15 cellular contexts compared by ENCODE assay signal in the genomic region with DNA sequence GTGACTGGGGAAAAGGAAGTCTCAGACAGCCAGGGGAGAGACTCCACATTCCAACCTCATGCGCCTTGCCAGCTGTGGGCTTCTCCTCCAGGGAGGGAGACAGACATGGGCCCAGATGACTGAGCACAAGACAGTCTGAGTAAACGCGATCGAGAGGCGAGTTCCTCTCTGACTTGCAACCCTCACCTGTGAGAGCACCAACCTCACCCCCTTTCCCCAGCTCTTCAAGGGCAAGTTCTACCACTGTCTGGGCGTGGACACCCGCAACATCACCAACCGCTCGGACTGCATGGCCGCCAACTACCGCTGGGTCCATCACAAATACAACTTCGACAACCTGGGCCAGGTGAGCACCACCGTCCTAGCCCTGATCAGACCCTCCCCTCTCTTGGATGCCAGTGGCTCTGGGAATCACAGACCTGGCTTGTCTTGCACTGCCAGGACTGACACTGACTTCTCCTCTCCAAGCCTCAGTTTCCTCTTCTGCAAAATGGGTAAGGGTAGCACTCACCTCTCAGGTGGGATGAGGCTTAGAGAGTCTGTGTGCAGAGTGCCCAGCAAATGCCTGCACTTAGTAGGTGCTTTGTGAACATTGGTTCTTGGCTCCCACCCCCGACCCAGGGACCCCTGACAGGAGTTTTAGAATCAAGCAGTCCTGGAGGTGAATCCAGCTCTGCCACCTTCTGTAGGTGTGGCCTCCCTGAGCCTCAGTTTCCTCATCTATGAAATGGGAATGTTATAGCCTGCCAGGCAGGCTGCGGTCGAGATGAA.
A peak's percentile ranks its signal among the peaks of the same experiment; 100 is the strongest.
DNase-seq lines count a peak whose midpoint lies in the region; ATAC-seq and TF ChIP-seq lines count a peak whose summit lies in the region.
"Had no signal": no experiment of that assay in that cellular context is flagged by ENCODE, and none has a peak within 500 bp of the region (broad histone marks: within the 10 kb centered on the region; RNA-seq: fewer than 3 reads in every experiment).

No MANE protein-coding gene starts in this region.

- no peak overlapping the region for H2AFZ ChIP-seq in neural progenitor cell (replicated peaks)

- no peak overlapping the region for H3K27ac ChIP-seq in CD8-positive, alpha-beta T cell (ENCODE audit: low read depth, low read length)
- no peak overlapping the region for H3K27ac ChIP-seq in endodermal cell (ENCODE audit: low read depth, low read length)
- no peak overlapping the region for H3K27ac ChIP-seq in neural progenitor cell

- no peak overlapping the region for H3K27ac Mint-ChIP-seq in CD8-positive, alpha-beta T cell
- H3K27ac Mint-ChIP-seq in endodermal cell (peak overlapping the region; percentile 5), neural progenitor cell (peak overlapping the region; percentile 81)

- H4K20me1 ChIP-seq in neural progenitor cell (ENCODE audit: low read depth): peaks cover 18% of the 10 kb centered on the region

- peaks cover 29% of the 10 kb centered on the region for H3K4me1 ChIP-seq in CD8-positive, alpha-beta T cell (ENCODE audit: insufficient read depth, low read length)
- peaks cover 9% of the 10 kb centered on the region for H3K4me1 ChIP-seq in NT2/D1 (ENCODE audit: insufficient read depth, insufficient read length)
- no peaks in the 10 kb centered on the region for H3K4me1 ChIP-seq in endodermal cell (ENCODE audit: control insufficient read depth, insufficient read depth, low read length)
- peaks cover 14% of the 10 kb centered on the region for H3K4me1 ChIP-seq in neural progenitor cell
- H3K4me1 ChIP-seq: BE2C had no signal

- peaks cover 4% of the 10 kb centered on the region for H3K36me3 Mint-ChIP-seq in CD8-positive, alpha-beta T cell
- peaks cover 6% of the 10 kb centered on the region for H3K36me3 Mint-ChIP-seq in endodermal cell (ENCODE audit: low read depth)
- H3K36me3 Mint-ChIP-seq in neural progenitor cell: no peaks in the 10 kb centered on the region

- WGBS in endodermal cell (ENCODE audit: insufficient coverage in 1 of 2, insufficient read length in 1 of 2), 2 experiments: 89 to 91% methylated on average over 7 to 16 of the region's 16 CpGs

- H3K4me3 ChIP-seq in CD8-positive, alpha-beta T cell (ENCODE audit: low read depth, low read length): no peak overlapping the region
- H3K4me3 ChIP-seq in NT2/D1 (ENCODE audit: insufficient read length, low read depth) (no peak overlapping the region), endodermal cell (ENCODE audit: low read length) (no peak overlapping the region), neural progenitor cell (no peak overlapping the region)
- H3K4me3 ChIP-seq: GM12878, MG63 had no signal

- H3K9me3 ChIP-seq in CD8-positive, alpha-beta T cell (ENCODE audit: low read length): no peaks in the 10 kb centered on the region
- H3K9me3 ChIP-seq in NT2/D1 (ENCODE audit: insufficient read depth, low read length) (0 out of 2 replicates have a peak, but pooled peaks cover under 1% of the 10 kb centered on the region), endodermal cell (ENCODE audit: control insufficient read depth, low read length) (no peaks in the 10 kb centered on the region), neural progenitor cell (ENCODE audit: low read depth) (no peaks in the 10 kb centered on the region)
- H3K9me3 ChIP-seq: BE2C, MG63 had no signal

- H3K27me3 ChIP-seq in CD8-positive, alpha-beta T cell (ENCODE audit: insufficient read depth, low read length): no peaks in the 10 kb centered on the region
- H3K27me3 ChIP-seq in NT2/D1 (ENCODE audit: insufficient read depth, insufficient read length) (peaks cover 32% of the 10 kb centered on the region), endodermal cell (ENCODE audit: control insufficient read depth, insufficient read depth, low read length, poor library complexity, severe bottlenecking) (peaks cover 47% of the 10 kb centered on the region), neural progenitor cell (peaks cover 49% of the 10 kb centered on the region)
- H3K27me3 ChIP-seq: MG63 had no signal

- H3K9ac ChIP-seq in NT2/D1 (ENCODE audit: insufficient read length, low read depth): peak overlapping the region; percentile 64
- H3K9ac ChIP-seq in endodermal cell (ENCODE audit: extremely low read depth, low read length, poor library complexity, severe bottlenecking): no peak overlapping the region
- no peak overlapping the region for H3K9ac ChIP-seq in neural progenitor cell

- H3K4me1 Mint-ChIP-seq in CD8-positive, alpha-beta T cell (ENCODE audit: low read depth): peaks cover 32% of the 10 kb centered on the region
- H3K4me1 Mint-ChIP-seq in endodermal cell (peaks cover 5% of the 10 kb centered on the region), neural progenitor cell (peaks cover 18% of the 10 kb centered on the region)

- peaks cover 10% of the 10 kb centered on the region for H3F3A ChIP-seq in neural progenitor cell (ENCODE audit: low read depth)

- POLR2A ChIA-PET in CD8-positive, alpha-beta T cell (lab: Charles Lee): no interaction called here

- H3K9me3 Mint-ChIP-seq in CD8-positive, alpha-beta T cell: no peaks in the 10 kb centered on the region
- peaks cover 4% of the 10 kb centered on the region for H3K9me3 Mint-ChIP-seq in endodermal cell
- H3K9me3 Mint-ChIP-seq in neural progenitor cell: peaks cover 4% of the 10 kb centered on the region

- peaks cover 13% of the 10 kb centered on the region for H3K27me3 Mint-ChIP-seq in CD8-positive, alpha-beta T cell (ENCODE audit: low read depth)
- H3K27me3 Mint-ChIP-seq in endodermal cell (ENCODE audit: insufficient read depth) (peaks cover 41% of the 10 kb centered on the region), neural progenitor cell (ENCODE audit: insufficient read depth, low read depth) (peaks cover 34% of the 10 kb centered on the region)

- H3K4me3 Mint-ChIP-seq in CD8-positive, alpha-beta T cell: peak overlapping the region; percentile 37
- H3K4me3 Mint-ChIP-seq in endodermal cell (no peak overlapping the region), neural progenitor cell (peak overlapping the region; percentile 68)

- ATAC-seq in CD8-positive, alpha-beta T cell: no peak
- ATAC-seq: GM12878 had no signal

- H3K79me2 ChIP-seq in neural progenitor cell (ENCODE audit: low read depth): no peaks in the 10 kb centered on the region

- intact Hi-C loops in CD8-positive, alpha-beta T cell (cut with DNase I, micrococcal nuclease): no loop called here

- TF ChIP-seq CTCF in CD8-positive, alpha-beta T cell (IDR thresholded peaks at IDR 0.05): no peak
- no peak for TF ChIP-seq CTCF in endodermal cell (conservative IDR thresholded peaks at IDR 0.05)
- no peak for TF ChIP-seq CTCF in neural progenitor cell (IDR thresholded peaks at IDR 0.05)

- no peak for DNase-seq in CD8-positive, alpha-beta T cell
- DNase-seq in NT2/D1 (ENCODE audit: low read depth, low spot score) (no peak), endodermal cell (no peak), neural progenitor cell (ENCODE audit: low spot score) (no peak), KG1 (lab: John Stamatoyannopoulos, UW) (no peak), DMS53 treated with DMSO at 0.1 percent for 48 hours (lab: John Stamatoyannopoulos, UW; ENCODE audit: unreplicated experiment) (no peak), NCI-H526 treated with DMSO at 0.1 percent for 48 hours (lab: John Stamatoyannopoulos, UW) (no peak)
- DNase-seq: BE2C, GDM1, NCI-H1092, NCI-H2227 treated with DMSO at 0.1 percent for 48 hours, NCI-H524 treated with DMSO at 0.1 percent for 48 hours, SIG-M5 had no signal

- no peaks in the 10 kb centered on the region for H3K36me3 ChIP-seq in CD8-positive, alpha-beta T cell (ENCODE audit: insufficient read depth, low read length)
- H3K36me3 ChIP-seq in NT2/D1 (ENCODE audit: insufficient read depth, insufficient read length, low read length) (no peaks in the 10 kb centered on the region), endodermal cell (ENCODE audit: control insufficient read depth, insufficient read depth, low read length) (no peaks in the 10 kb centered on the region), neural progenitor cell (no peaks in the 10 kb centered on the region)
- H3K36me3 ChIP-seq: BE2C, MG63 had no signal

- H3K4me2 ChIP-seq in neural progenitor cell: no peak overlapping the region

- CTCF ChIA-PET in CD8-positive, alpha-beta T cell (lab: Charles Lee): no interaction called here
